Comparison of ENCODE assay signal across 18 cellular contexts in genomic region chr1:64494659-64495058, GRCh38.
"Had no signal": no experiment of that assay in that cellular context is flagged by ENCODE, and none has a peak within 500 bp of the region (broad histone marks: within the 10 kb centered on the region; RNA-seq: fewer than 3 reads in every experiment).

No MANE protein-coding gene starts in this region.

- H3K27ac ChIP-seq: gastrocnemius medialis, left ventricle myocardium inferior had no signal

- H3K27ac Mint-ChIP-seq: activated CD4-positive, alpha-beta memory T cell treated with anti-CD3 and anti-CD28 coated beads for 36 hours; activated naive CD8-positive, alpha-beta T cell treated with anti-CD3 and anti-CD28 coated beads, Interleukin-2, amount 10 ng/mL, durations not matched to agents 7 days and 5 days; naive thymus-derived CD4-positive, alpha-beta T cell; stimulated activated naive B cell treated with anti-CD40 and anti-IgM and Interleukin-4, amounts not matched to agents 10 μg/mL and 1 μg/mL and 100 μg/mL, for 72 hours; T-cell; type B pancreatic cell had no signal

- H3K4me3 Mint-ChIP-seq: activated CD4-positive, alpha-beta memory T cell treated with anti-CD3 and anti-CD28 coated beads for 36 hours; activated naive CD8-positive, alpha-beta T cell treated with anti-CD3 and anti-CD28 coated beads, Interleukin-2, amount 10 ng/mL, durations not matched to agents 7 days and 5 days; activated T-cell treated with anti-CD3 and anti-CD28 coated beads, Interleukin-2, amount 50 U/mL, for 4 hours; stimulated activated naive B cell treated with anti-CD40 and anti-IgM and Interleukin-4, amounts not matched to agents 10 μg/mL and 1 μg/mL and 100 μg/mL, for 72 hours; T-cell; type B pancreatic cell had no signal

- H3K4me1 Mint-ChIP-seq: stimulated activated naive B cell treated with anti-CD40 and anti-IgM and Interleukin-4, amounts not matched to agents 10 μg/mL and 1 μg/mL and 100 μg/mL, for 72 hours had no signal

- H3K27me3 ChIP-seq: gastrocnemius medialis had no signal

- H3K27me3 Mint-ChIP-seq: activated naive CD8-positive, alpha-beta T cell treated with anti-CD3 and anti-CD28 coated beads, Interleukin-2, amount 10 ng/mL, durations not matched to agents 7 days and 5 days had no signal

- DNase-seq: activated CD4-positive, alpha-beta memory T cell treated with anti-CD3 and anti-CD28 coated beads for 36 hours; activated CD4-positive, alpha-beta T cell treated with anti-CD3 and anti-CD28 coated beads for 1 hour; activated effector memory CD4-positive, alpha-beta T cell treated with anti-CD3 and anti-CD28 coated beads, Interleukin-2, amount 50 U/mL, for 16 hours; activated naive CD8-positive, alpha-beta T cell treated with anti-CD3 and anti-CD28 coated beads, Interleukin-2, amount 10 ng/mL, durations not matched to agents 7 days and 5 days; activated T-cell treated with anti-CD3 and anti-CD28 coated beads, Interleukin-2, amount 50 U/mL, for 4 hours; aorta; dermis blood vessel endothelial cell; gastrocnemius medialis; kidney; left ventricle myocardium inferior; mucosa of descending colon; naive thymus-derived CD4-positive, alpha-beta T cell; retina; stimulated activated CD4-positive, alpha-beta T cell treated with anti-CD3 and anti-CD28 coated beads, Interleukin-2, amount 100 ng/mL, for 48 hours; stimulated activated naive B cell treated with anti-CD40 and anti-IgM and Interleukin-4, amounts not matched to agents 10 μg/mL and 1 μg/mL and 100 μg/mL, for 72 hours; T-cell; T1000 had no signal

- ATAC-seq: activated T-cell treated with anti-CD3 and anti-CD28 coated beads, Interleukin-2, amount 50 U/mL, for 4 hours; gastrocnemius medialis; mucosa of descending colon; naive thymus-derived CD4-positive, alpha-beta T cell; T-cell had no signal

- H3K9me3 Mint-ChIP-seq: activated CD4-positive, alpha-beta memory T cell treated with anti-CD3 and anti-CD28 coated beads for 36 hours; activated naive CD8-positive, alpha-beta T cell treated with anti-CD3 and anti-CD28 coated beads, Interleukin-2, amount 10 ng/mL, durations not matched to agents 7 days and 5 days; activated T-cell treated with anti-CD3 and anti-CD28 coated beads, Interleukin-2, amount 50 U/mL, for 4 hours; naive thymus-derived CD4-positive, alpha-beta T cell; stimulated activated naive B cell treated with anti-CD40 and anti-IgM and Interleukin-4, amounts not matched to agents 10 μg/mL and 1 μg/mL and 100 μg/mL, for 72 hours; T-cell; type B pancreatic cell had no signal

- H3K4me3 ChIP-seq: gastrocnemius medialis, left ventricle myocardium inferior, mucosa of descending colon had no signal

- H3K9me3 ChIP-seq: gastrocnemius medialis, left ventricle myocardium inferior, mucosa of descending colon had no signal

- H3K36me3 Mint-ChIP-seq: activated CD4-positive, alpha-beta memory T cell treated with anti-CD3 and anti-CD28 coated beads for 36 hours; activated naive CD8-positive, alpha-beta T cell treated with anti-CD3 and anti-CD28 coated beads, Interleukin-2, amount 10 ng/mL, durations not matched to agents 7 days and 5 days; stimulated activated naive B cell treated with anti-CD40 and anti-IgM and Interleukin-4, amounts not matched to agents 10 μg/mL and 1 μg/mL and 100 μg/mL, for 72 hours; T-cell; type B pancreatic cell had no signal

- H3K36me3 ChIP-seq: gastrocnemius medialis, left ventricle myocardium inferior had no signal
